ENCODE assay signal across 8 cellular contexts in the genomic region with DNA sequence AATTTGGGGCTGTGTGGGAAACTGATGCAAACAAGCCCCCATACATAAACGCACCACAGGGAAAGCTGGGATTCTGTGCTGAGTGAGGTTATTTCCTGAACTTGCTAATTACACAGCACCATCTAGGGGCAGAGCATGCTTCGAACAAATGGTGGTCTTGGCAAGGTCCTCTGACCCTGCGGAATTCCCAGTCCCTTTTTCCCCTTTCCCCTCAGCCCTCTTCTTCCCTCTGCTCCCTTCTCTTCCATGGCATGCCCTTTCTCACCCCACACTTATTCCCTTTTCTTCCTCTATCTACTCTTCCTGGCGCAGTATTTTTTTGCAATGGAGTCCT.
DNase-seq lines count a peak whose midpoint lies in the region; ATAC-seq and TF ChIP-seq lines count a peak whose summit lies in the region.

No MANE protein-coding gene starts in this region.

- H3K4me3 ChIP-seq in GM12864 (ENCODE audit: low read depth, low read length) = no peak overlapping the region
- H3K4me3 ChIP-seq in neuronal stem cell (ENCODE audit: low read length in 2 of 2) = no peak overlapping the region

- H3K36me3 ChIP-seq in neuronal stem cell (replicated peaks in 1 of 2; ENCODE audit: control insufficient read depth in 2 of 2, insufficient read depth in 2 of 2, low read length in 2 of 2) = no peaks in the 10 kb centered on the region

- no CpG with 5 or more reads among the region's 4 CpGs for WGBS in neuronal stem cell (ENCODE audit: extremely low coverage in 2 of 2, insufficient read length in 2 of 2, insufficient replicate concordance in 1 of 2), 2 donors

- H3K4ac ChIP-seq in neuronal stem cell (ENCODE audit: low read length) = no peak overlapping the region

- H2AFZ ChIP-seq in neuronal stem cell (ENCODE audit: low read length) = no peak overlapping the region

- no peak overlapping the region for H3K9ac ChIP-seq in neuronal stem cell (ENCODE audit: low read depth, low read length, poor library complexity)

- no peak overlapping the region for H3K23ac ChIP-seq in neuronal stem cell (ENCODE audit: low read depth, low read length, poor library complexity)

- no peak overlapping the region for H3K4me3 Mint-ChIP-seq in endothelial cell (ENCODE audit: unreplicated experiment)
- H3K4me3 Mint-ChIP-seq in activated T-helper 17 cell treated with anti-CD3 and anti-CD28 coated beads, Interleukin-2, amount 50 U/mL, for 72 hours = no peak overlapping the region

- H2BK12ac ChIP-seq in neuronal stem cell (ENCODE audit: low read length) = no peak overlapping the region

- H3K9me3 ChIP-seq in neuronal stem cell (replicated peaks in 1 of 2; ENCODE audit: control insufficient read depth in 2 of 2, insufficient read depth in 1 of 2, low read depth in 1 of 2, low read length in 2 of 2) = no peaks in the 10 kb centered on the region

- no peak overlapping the region for H4K91ac ChIP-seq in neuronal stem cell (ENCODE audit: low read depth, low read length, poor library complexity)

- H2BK15ac ChIP-seq in neuronal stem cell (ENCODE audit: low read length) = no peak overlapping the region

- no peaks in the 10 kb centered on the region for H3K27me3 Mint-ChIP-seq in endothelial cell (ENCODE audit: unreplicated experiment)
- peaks cover 15% of the 10 kb centered on the region for H3K27me3 Mint-ChIP-seq in activated T-helper 17 cell treated with anti-CD3 and anti-CD28 coated beads, Interleukin-2, amount 50 U/mL, for 72 hours

- DNase-seq in GM12864 (ENCODE audit: low read depth) = no peak
- DNase-seq in NCI-H460 (ENCODE audit: extremely low read depth, low read depth) = peak; percentile 11
- peak; percentile 41 for DNase-seq in endothelial cell (ENCODE audit: low spot score)
- DNase-seq in neuronal stem cell (ENCODE audit: low spot score) = peak; percentile 26
- DNase-seq in NCI-H1048 (lab: John Stamatoyannopoulos, UW) = no peak
- no peak for DNase-seq in ureter (ENCODE audit: low spot score)
- DNase-seq in SIG-M5 treated with dmso at 0.1 percent for 504 hours (lab: John Stamatoyannopoulos, UW; ENCODE audit: unreplicated experiment) = no peak

- H3K36me3 Mint-ChIP-seq in endothelial cell (ENCODE audit: low read depth, unreplicated experiment) = no peaks in the 10 kb centered on the region
- H3K36me3 Mint-ChIP-seq in activated T-helper 17 cell treated with anti-CD3 and anti-CD28 coated beads, Interleukin-2, amount 50 U/mL, for 72 hours (ENCODE audit: low read depth) = no peaks in the 10 kb centered on the region

- no peak overlapping the region for H3K14ac ChIP-seq in neuronal stem cell (ENCODE audit: low read length)

- no peak overlapping the region for H3K27ac Mint-ChIP-seq in endothelial cell (ENCODE audit: unreplicated experiment)
- no peak overlapping the region for H3K27ac Mint-ChIP-seq in activated T-helper 17 cell treated with anti-CD3 and anti-CD28 coated beads, Interleukin-2, amount 50 U/mL, for 72 hours

- no peak for ATAC-seq in activated T-helper 17 cell treated with anti-CD3 and anti-CD28 coated beads, Interleukin-2, amount 50 U/mL, for 72 hours (replicated peaks)

- H3K18ac ChIP-seq in neuronal stem cell (ENCODE audit: low read length) = no peak overlapping the region

- no peak overlapping the region for H2BK120ac ChIP-seq in neuronal stem cell (ENCODE audit: low read depth, low read length)

- no peak overlapping the region for H3K4me2 ChIP-seq in neuronal stem cell (ENCODE audit: insufficient read depth, low read length, poor library complexity, severe bottlenecking)

- no peaks in the 10 kb centered on the region for H3K4me1 ChIP-seq in neuronal stem cell (ENCODE audit: control insufficient read depth in 2 of 2, insufficient read depth in 1 of 2, low read depth in 1 of 2, low read length in 2 of 2)

- no peaks in the 10 kb centered on the region for H3K79me1 ChIP-seq in neuronal stem cell (ENCODE audit: low read depth, low read length)

- H2BK5ac ChIP-seq in neuronal stem cell (ENCODE audit: low read length) = no peak overlapping the region

- no peaks in the 10 kb centered on the region for H3K27me3 ChIP-seq in neuronal stem cell (ENCODE audit: control insufficient read depth in 3 of 3, insufficient read depth in 3 of 3, low read depth in 1 of 3, low read length in 3 of 3)

- no peak overlapping the region for H4K8ac ChIP-seq in neuronal stem cell (ENCODE audit: low read depth, low read length)

- no peak overlapping the region for H2AK5ac ChIP-seq in neuronal stem cell (ENCODE audit: low read depth, low read length)

- no peaks in the 10 kb centered on the region for H3K9me3 Mint-ChIP-seq in endothelial cell (ENCODE audit: unreplicated experiment)
- H3K9me3 Mint-ChIP-seq in activated T-helper 17 cell treated with anti-CD3 and anti-CD28 coated beads, Interleukin-2, amount 50 U/mL, for 72 hours = no peaks in the 10 kb centered on the region

- no peak overlapping the region for H3K27ac ChIP-seq in neuronal stem cell (replicated peaks; ENCODE audit: low read length)

- peak; percentile 36 for TF ChIP-seq CTCF in GM12864 (IDR thresholded peaks at IDR 0.05; ENCODE audit: low read depth, low read length, missing control alignments)
- TF ChIP-seq CTCF in endothelial cell (IDR thresholded peaks at IDR 0.05; ENCODE audit: unreplicated experiment) = no peak

- H3K4me1 Mint-ChIP-seq in endothelial cell (ENCODE audit: unreplicated experiment) = no peaks in the 10 kb centered on the region
- no peaks in the 10 kb centered on the region for H3K4me1 Mint-ChIP-seq in activated T-helper 17 cell treated with anti-CD3 and anti-CD28 coated beads, Interleukin-2, amount 50 U/mL, for 72 hours

Comparison
In these comparisons a context has a peak if more than half of its experiments do, and no peak if none do; other contexts are left out.
1. DNase-seq: peak in NCI-H460 (single experiment), endothelial cell (single experiment) and neuronal stem cell (single experiment); none in GM12864 (single experiment), NCI-H1048 (single experiment), ureter (single experiment) and SIG-M5 treated with dmso at 0.1 percent for 504 hours (single experiment).